ENCODE assay signal across 8 cellular contexts in genomic region chr16:391885-392335, GRCh38. TPM values are rescaled to one million over a fixed set of nuclear protein-coding genes. Genes with fewer than 3 reads are reported as not detected.
DNase-seq lines count a peak whose midpoint lies in the region; ATAC-seq and TF ChIP-seq lines count a peak whose summit lies in the region.

No MANE protein-coding gene starts in this region.

- peak; percentile 59 for TF ChIP-seq CTCF in RWPE2 (IDR thresholded peaks at IDR 0.05; ENCODE audit: poor library complexity, severe bottlenecking)

- no peaks in the 10 kb centered on the region for H3K27me3 ChIP-seq in CD4-positive, alpha-beta memory T cell (ENCODE audit: insufficient read depth, low read length)
- H3K27me3 ChIP-seq in RWPE2 (ENCODE audit: insufficient read depth, poor library complexity, severe bottlenecking) = no peaks in the 10 kb centered on the region

- no peak overlapping the region for H3K27ac ChIP-seq in CD4-positive, alpha-beta memory T cell (ENCODE audit: low read depth, low read length)
- H3K27ac ChIP-seq in RWPE2 (ENCODE audit: poor library complexity, severe bottlenecking) = no peak overlapping the region

- H3K4me1 ChIP-seq in CD4-positive, alpha-beta memory T cell (ENCODE audit: insufficient read depth, low read length) = peaks cover 8% of the 10 kb centered on the region
- H3K4me1 ChIP-seq in RWPE2 (ENCODE audit: insufficient read depth, poor library complexity, severe bottlenecking) = no peaks in the 10 kb centered on the region

- DNase-seq in CD4-positive, alpha-beta memory T cell = peak; percentile 61 to 80 (median 64)
- DNase-seq in HK-2 (ENCODE audit: unreplicated experiment) (peak; percentile 74), RWPE2 (ENCODE audit: low spot score) (no peak), glomerular visceral epithelial cell (ENCODE audit: extremely low spot score) (peak; percentile 88), sciatic nerve (ENCODE audit: low spot score) (no peak), hippocampal formation (lab: John Stamatoyannopoulos, UW) (no peak)
- DNase-seq in activated effector memory CD4-positive, alpha-beta T cell treated with Interleukin-2 at 50 U/mL for 16 hours = peak; percentile 53

- H3K4me1 Mint-ChIP-seq in CD4-positive, alpha-beta memory T cell = peaks cover 12 to 16% (median 14%) of the 10 kb centered on the region in 4 donors

- no peaks in the 10 kb centered on the region for H3K36me3 ChIP-seq in CD4-positive, alpha-beta memory T cell (ENCODE audit: insufficient read depth, low read length)
- no peaks in the 10 kb centered on the region for H3K36me3 ChIP-seq in RWPE2 (ENCODE audit: low read depth)

- peak overlapping the region in 4 of 7 donors; percentile 6 to 86 (median 52) for H3K27ac Mint-ChIP-seq in CD4-positive, alpha-beta memory T cell

- H3K4me3 Mint-ChIP-seq in CD4-positive, alpha-beta memory T cell = peak overlapping the region in 1 of 8 donors; percentile 18

- H3K9me3 ChIP-seq in CD4-positive, alpha-beta memory T cell (ENCODE audit: control insufficient read depth in 1 of 2, low read length in 2 of 2) = no peaks in the 10 kb centered on the region
- H3K9me3 ChIP-seq in RWPE2 (ENCODE audit: severe bottlenecking) = no peaks in the 10 kb centered on the region

- peaks cover 0 to 2% of the 10 kb centered on the region in 2 donors for H3K36me3 Mint-ChIP-seq in CD4-positive, alpha-beta memory T cell

- H3K4me3 ChIP-seq in CD4-positive, alpha-beta memory T cell (ENCODE audit: low read length in 2 of 2) = no peak overlapping the region
- no peak overlapping the region for H3K4me3 ChIP-seq in RWPE2 (ENCODE audit: severe bottlenecking)

- POLR2A ChIA-PET in CD4-positive, alpha-beta memory T cell (lab: Charles Lee; ENCODE audit: partially characterized antibody) = interaction anchor here (0.5 to 2.8 kb wide), 3 partner anchors 9 to 40 kb away, joined by 3 to 15 read pairs (median 11); partner anchors contain the start of gene DECR2

- intact Hi-C loops in CD4-positive, alpha-beta memory T cell (cut with micrococcal nuclease) = loop anchor here (1.0 kb wide), 1 partner anchor 276 kb away; the partner anchor contains the start of gene RHOT2
- intact Hi-C loops in sciatic nerve (cut with DNase I) = no loop called here

- ATAC-seq in RWPE2 (ENCODE audit: low read depth) (peak; percentile 36; the same call in 1 of the 3 replicates), sciatic nerve (peak; percentile 33), GM21737 (IDR thresholded peaks at IDR 0.05; ENCODE audit: unreplicated experiment) (no peak)

- CTCF ChIA-PET in CD4-positive, alpha-beta memory T cell (lab: Charles Lee; ENCODE audit: partially characterized antibody) = interaction anchor here (1.4 to 2.0 kb wide), 2 partner anchors 9 to 95 kb away, joined by 3 to 7 read pairs; partner anchors contain the start of gene DECR2

- no peaks in the 10 kb centered on the region for H3K27me3 Mint-ChIP-seq in CD4-positive, alpha-beta memory T cell

- H3K9me3 Mint-ChIP-seq in CD4-positive, alpha-beta memory T cell = peaks cover 0 to 2% (median 0%) of the 10 kb centered on the region in 8 donors

RNA-seq across cellular contexts. Expression of gene NME4, which starts 5.1 kb away (rescaled TPM):
- 10 to 100 TPM; 34.9 to 35.4 TPM for total RNA-seq in CD4-positive, alpha-beta memory T cell
- polyA plus RNA-seq in CD4-positive, alpha-beta memory T cell = 10 to 100 TPM; 54.4 to 61.7 TPM
- 68.3 TPM for total RNA-seq in sciatic nerve

RNA-seq across cellular contexts. Expression of gene DECR2, which starts 9.8 kb away (rescaled TPM):
- 1 to 10 TPM; 5.1 to 7.3 TPM for total RNA-seq in CD4-positive, alpha-beta memory T cell
- 1 to 10 TPM; 3.4 to 4.1 TPM for polyA plus RNA-seq in CD4-positive, alpha-beta memory T cell
- total RNA-seq in sciatic nerve = 10.4 TPM

RNA-seq across cellular contexts. Expression of gene PGAP6, which starts 10.1 kb away (rescaled TPM):
- 10 to 100 TPM; 72.2 to 73.5 TPM for total RNA-seq in CD4-positive, alpha-beta memory T cell
- 10 to 100 TPM; 22.7 to 40.5 TPM for polyA plus RNA-seq in CD4-positive, alpha-beta memory T cell
- total RNA-seq in sciatic nerve = 29.0 TPM

RNA-seq across cellular contexts. Expression of gene MRPL28, which starts 21.6 kb away (rescaled TPM):
- 10 to 100 TPM; 27.9 to 29.2 TPM for total RNA-seq in CD4-positive, alpha-beta memory T cell
- 10 to 100 TPM; 58.6 to 59.2 TPM for polyA plus RNA-seq in CD4-positive, alpha-beta memory T cell
- 32.5 TPM for total RNA-seq in sciatic nerve

RNA-seq across cellular contexts. Expression of gene RAB11FIP3, which starts 33.5 kb away (rescaled TPM):
- total RNA-seq in CD4-positive, alpha-beta memory T cell = 10 to 100 TPM; 41.8 to 42.6 TPM
- polyA plus RNA-seq in CD4-positive, alpha-beta memory T cell = 1 to 10 TPM in 1 of 2 donors, under 1 TPM in 1; 0.15 to 4.6 TPM
- 56.0 TPM for total RNA-seq in sciatic nerve

Comparison
In these comparisons a context has a peak if more than half of its experiments do, and no peak if none do; other contexts are left out.
1. DNase-seq: peak in CD4-positive, alpha-beta memory T cell (5 of 5), HK-2 (single experiment), activated effector memory CD4-positive, alpha-beta T cell treated with Interleukin-2 at 50 U/mL for 16 hours (single experiment) and glomerular visceral epithelial cell (single experiment); none in RWPE2 (single experiment), sciatic nerve (single experiment) and hippocampal formation (0 of 2).